35 cellular contexts compared by ENCODE assay signal in the genomic region with DNA sequence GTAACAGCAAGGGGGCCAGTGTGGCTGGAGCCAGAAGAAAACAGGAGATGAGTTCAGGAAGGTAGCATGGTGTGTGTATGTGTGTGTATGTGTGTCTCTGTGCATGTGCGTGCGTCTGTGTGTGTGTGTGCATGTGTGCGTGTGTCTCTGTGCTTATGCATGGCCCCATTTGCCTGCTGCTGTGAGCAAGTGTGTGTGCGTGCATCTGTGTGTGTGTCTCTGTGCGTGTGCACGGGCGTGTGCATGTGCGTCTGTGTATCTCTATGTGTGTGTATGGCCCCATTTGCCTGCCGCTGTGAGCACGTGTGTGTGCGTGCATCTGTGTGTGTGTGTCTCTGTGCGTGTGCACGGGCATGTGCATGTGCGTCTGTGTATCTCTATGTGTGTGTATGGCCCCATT.
"Had no signal": no experiment of that assay in that cellular context is flagged by ENCODE, and none has a peak within 500 bp of the region (broad histone marks: within the 10 kb centered on the region; RNA-seq: fewer than 3 reads in every experiment).

No MANE protein-coding gene starts in this region.

- H3K36me3 ChIP-seq: breast epithelium had no signal

- H3K27me3 Mint-ChIP-seq: activated B cell treated with CpG ODN at 0.5 μM for 24 hours; activated CD4-positive, alpha-beta memory T cell treated with anti-CD3 and anti-CD28 coated beads, Interleukin-2, amount 10 ng/mL, durations not matched to agents 7 days and 5 days; activated naive CD4-positive, alpha-beta T cell treated with anti-CD3 and anti-CD28 coated beads, Interleukin-2, amount 50 U/mL, for 24 hours; activated naive CD8-positive, alpha-beta T cell treated with anti-CD3 and anti-CD28 coated beads, Interleukin-2, amount 10 ng/mL, durations not matched to agents 7 days and 5 days; activated T-cell treated with anti-CD3 and anti-CD28 coated beads, Interleukin-2, amount 50 U/mL, for 24 hours had no signal

- DNase-seq: activated B cell treated with CpG ODN at 0.5 μM for 24 hours; activated CD4-positive, alpha-beta memory T cell treated with anti-CD3 and anti-CD28 coated beads, Interleukin-2, amount 10 ng/mL, durations not matched to agents 7 days and 5 days; activated CD4-positive, alpha-beta T cell treated with anti-CD3 and anti-CD28 coated beads for 1 hour; activated CD4-positive, alpha-beta T cell treated with anti-CD3 and anti-CD28 coated beads for 48 hours; activated gamma-delta T cell; activated naive CD4-positive, alpha-beta T cell treated with Interleukin-2 at 50 U/mL for 16 hours; activated naive CD8-positive, alpha-beta T cell treated with anti-CD3 and anti-CD28 coated beads, Interleukin-2, amount 10 ng/mL, durations not matched to agents 7 days and 5 days; activated T-cell treated with anti-CD3 and anti-CD28 coated beads, Interleukin-2, amount 50 U/mL, for 24 hours; amygdala; body of pancreas; caudate nucleus; cerebellar nuclear complex; MM.1S; MV-4-11; NCI-H1092; NCI-H1436 treated with DMSO at 0.1 percent for 48 hours; NCI-H1694 treated with DMSO at 0.1 percent for 48 hours; NCI-H2029 treated with DMSO at 0.1 percent for 48 hours; NCI-H2107; NCI-H2171; NCI-H510A; NCI-H526; NCI-H748 treated with DMSO at 0.1 percent for 48 hours; PC-9; Right ventricle myocardium superior; SW 1271; T-helper 1 cell; T-helper 2 cell; T-helper 9 cell had no signal

- H3K9me3 ChIP-seq: body of pancreas, breast epithelium had no signal

- H3K4me1 ChIP-seq: body of pancreas, breast epithelium had no signal

- H3K4me3 Mint-ChIP-seq: activated B cell treated with CpG ODN at 0.5 μM for 24 hours; activated CD4-positive, alpha-beta memory T cell treated with anti-CD3 and anti-CD28 coated beads, Interleukin-2, amount 10 ng/mL, durations not matched to agents 7 days and 5 days; activated naive CD4-positive, alpha-beta T cell treated with anti-CD3 and anti-CD28 coated beads, Interleukin-2, amount 50 U/mL, for 24 hours; activated naive CD8-positive, alpha-beta T cell treated with anti-CD3 and anti-CD28 coated beads, Interleukin-2, amount 10 ng/mL, durations not matched to agents 7 days and 5 days; activated T-cell treated with anti-CD3 and anti-CD28 coated beads, Interleukin-2, amount 50 U/mL, for 24 hours had no signal

- H3K4me3 ChIP-seq: body of pancreas, breast epithelium, PC-9 had no signal

- H3K27ac Mint-ChIP-seq: activated B cell treated with CpG ODN at 0.5 μM for 24 hours; activated CD4-positive, alpha-beta memory T cell treated with anti-CD3 and anti-CD28 coated beads, Interleukin-2, amount 10 ng/mL, durations not matched to agents 7 days and 5 days; activated naive CD4-positive, alpha-beta T cell treated with anti-CD3 and anti-CD28 coated beads, Interleukin-2, amount 50 U/mL, for 24 hours; activated naive CD8-positive, alpha-beta T cell treated with anti-CD3 and anti-CD28 coated beads, Interleukin-2, amount 10 ng/mL, durations not matched to agents 7 days and 5 days; activated T-cell treated with anti-CD3 and anti-CD28 coated beads, Interleukin-2, amount 50 U/mL, for 24 hours; activated T-helper 2 cell treated with anti-CD3 and anti-CD28 coated beads, Interferon-gamma antibody, Interleukin-2, Interleukin-4, amounts not matched to agents 10 μg/mL and 5 μg/mL and 100 μg/mL, durations not matched to agents 14 hours and 24 hours and 36 hours had no signal

- H3K27me3 ChIP-seq: body of pancreas, breast epithelium had no signal

- FAIRE-seq: astrocyte had no signal

- ATAC-seq: body of pancreas had no signal

- H3K27ac ChIP-seq: body of pancreas, breast epithelium, KMS-11, PC-9, VCaP had no signal

- H3K4me1 Mint-ChIP-seq: activated B cell treated with CpG ODN at 0.5 μM for 24 hours; activated CD4-positive, alpha-beta memory T cell treated with anti-CD3 and anti-CD28 coated beads, Interleukin-2, amount 10 ng/mL, durations not matched to agents 7 days and 5 days; activated naive CD4-positive, alpha-beta T cell treated with anti-CD3 and anti-CD28 coated beads, Interleukin-2, amount 50 U/mL, for 24 hours; activated naive CD8-positive, alpha-beta T cell treated with anti-CD3 and anti-CD28 coated beads, Interleukin-2, amount 10 ng/mL, durations not matched to agents 7 days and 5 days had no signal

- H3K9me3 Mint-ChIP-seq: activated B cell treated with CpG ODN at 0.5 μM for 24 hours; activated CD4-positive, alpha-beta memory T cell treated with anti-CD3 and anti-CD28 coated beads, Interleukin-2, amount 10 ng/mL, durations not matched to agents 7 days and 5 days; activated naive CD4-positive, alpha-beta T cell treated with anti-CD3 and anti-CD28 coated beads, Interleukin-2, amount 50 U/mL, for 24 hours; activated naive CD8-positive, alpha-beta T cell treated with anti-CD3 and anti-CD28 coated beads, Interleukin-2, amount 10 ng/mL, durations not matched to agents 7 days and 5 days; activated T-cell treated with anti-CD3 and anti-CD28 coated beads, Interleukin-2, amount 50 U/mL, for 24 hours; activated T-helper 2 cell treated with anti-CD3 and anti-CD28 coated beads, Interferon-gamma antibody, Interleukin-2, Interleukin-4, amounts not matched to agents 10 μg/mL and 5 μg/mL and 100 μg/mL, durations not matched to agents 14 hours and 24 hours and 36 hours had no signal
